31 cellular contexts compared by ENCODE assay signal in genomic region chr20:61680096-61680495, GRCh38.
"Had no signal": no experiment of that assay in that cellular context is flagged by ENCODE, and none has a peak within 500 bp of the region (broad histone marks: within the 10 kb centered on the region; RNA-seq: fewer than 3 reads in every experiment).

No MANE protein-coding gene starts in this region.

- H3K27ac ChIP-seq: KMS-11, PC-9, RWPE1, SJCRH30, SK-N-MC had no signal

- ATAC-seq: activated CD8-positive, alpha-beta T cell treated with anti-CD3 and anti-CD28 coated beads for 36 hours; activated T-cell treated with anti-CD3 and anti-CD28 coated beads, Interleukin-2, amount 50 U/mL, for 72 hours; activated T-helper 17 cell treated with anti-CD3 and anti-CD28 coated beads, Interleukin-2, amount 50 U/mL, for 72 hours had no signal

- H3K4me3 ChIP-seq: PC-9, SJCRH30, SK-N-MC had no signal

- H3K4me2 ChIP-seq: KMS-11, PC-9 had no signal

- DNase-seq: activated CD4-positive, alpha-beta T cell treated with anti-CD3 and anti-CD28 coated beads, Interleukin-2, amount 10 ng/mL, durations not matched to agents 24 days and 14 days; activated CD4-positive, alpha-beta T cell treated with anti-CD3 and anti-CD28 coated beads, Interleukin-2, amount 50 U/mL, for 4 hours; activated CD8-positive, alpha-beta T cell treated with anti-CD3 and anti-CD28 coated beads for 36 hours; activated gamma-delta T cell; activated naive CD4-positive, alpha-beta T cell treated with Interleukin-2 at 50 U/mL for 16 hours; activated naive CD8-positive, alpha-beta T cell treated with anti-CD3 and anti-CD28 coated beads, Interleukin-2, amount 10 ng/mL, durations not matched to agents 7 days and 5 days; activated T-cell treated with anti-CD3 and anti-CD28 coated beads, Interleukin-2, amount 50 U/mL, for 1 hour; activated T-cell treated with anti-CD3 and anti-CD28 coated beads, Interleukin-2, amount 50 U/mL, for 72 hours; amygdala; caudate nucleus; cerebellar nuclear complex; MM.1S; NCI-H1092 treated with DMSO at 0.1 percent for 48 hours; NCI-H1417; NCI-H146; NCI-H187; NCI-H2029 treated with DMSO at 0.1 percent for 48 hours; NCI-H2107; NCI-H2171; NCI-H510A; NCI-H526; NCI-H748 treated with DMSO at 0.1 percent for 48 hours; NK-92 treated with Interleukin-12 subunit alpha and Interleukin-12 subunit beta, amount 100 ng/mL, for 24 hours; PC-9; SHP77; SJCRH30; T1000 had no signal

- H3K4me1 ChIP-seq: SJCRH30 had no signal

- H3K9me3 ChIP-seq: SJCRH30 had no signal

- H3K9ac ChIP-seq: KMS-11 had no signal

- H2AFZ ChIP-seq: PC-9 had no signal

- H3K36me3 ChIP-seq: SJCRH30 had no signal
